In the genomic region with DNA sequence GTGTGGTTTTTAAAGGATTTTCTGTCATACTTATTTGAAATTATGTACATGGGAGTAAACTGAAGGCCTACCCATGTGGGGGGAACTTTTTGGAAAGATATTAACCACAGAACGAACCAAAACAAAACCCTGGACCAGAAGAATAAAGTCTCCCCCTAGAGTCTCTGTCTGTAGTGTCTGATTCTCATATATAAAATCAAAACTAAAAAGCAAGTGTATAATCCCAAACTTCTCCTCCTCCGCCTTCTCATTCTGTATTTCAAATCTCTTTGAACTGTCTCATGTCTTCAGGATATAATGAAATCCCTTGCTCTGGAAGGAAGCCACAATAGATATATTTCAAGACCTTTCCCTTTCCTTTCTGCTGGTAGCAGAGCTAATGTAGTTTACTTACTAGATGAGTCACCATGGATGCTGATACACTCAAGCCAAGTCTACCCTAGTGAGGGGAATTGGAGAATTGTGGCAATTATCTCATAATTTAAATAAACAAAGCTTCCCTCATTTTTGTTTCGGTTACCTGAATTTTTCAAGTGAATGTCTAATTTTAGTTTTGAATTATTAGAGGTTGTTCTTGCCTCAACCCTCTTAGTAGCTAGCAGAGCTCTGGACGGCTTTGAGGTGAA, we compare ENCODE assay signal across 11 cellular contexts. TPM values are rescaled to one million over a fixed set of nuclear protein-coding genes. Genes with fewer than 3 reads are reported as not detected.
A peak's percentile ranks its signal among the peaks of the same experiment; 100 is the strongest.
DNase-seq lines count a peak whose midpoint lies in the region; ATAC-seq, FAIRE-seq and TF ChIP-seq lines count a peak whose summit lies in the region.
"Had no signal": no experiment of that assay in that cellular context is flagged by ENCODE, and none has a peak within 500 bp of the region (broad histone marks: within the 10 kb centered on the region; RNA-seq: fewer than 3 reads in every experiment).

No MANE protein-coding gene starts in this region.

- TF ChIP-seq EP300 in A549 (IDR thresholded peaks at IDR 0.05): no peak

- POLR2A ChIA-PET in A549 (lab: Yijun Ruan, JAX) (interaction anchor here (1.1 kb wide), 1 partner anchor 33 kb away, joined by 3 read pairs; a partner anchor contains a TSS), HCT116 (lab: Charles Lee) (no interaction called here)

- 29% methylated on average over 4 of the region's 4 CpGs for WGBS in A549 (ENCODE audit: missing lambda C conversion rate)

- TF ChIP-seq RAD21 in A549 (conservative IDR thresholded peaks at IDR 0.05 in 1 of 2, IDR thresholded peaks at IDR 0.05 in 1 of 2) (no peak), HCT116 (IDR thresholded peaks at IDR 0.05; ENCODE audit: low read depth) (no peak)

- H3K9me3 ChIP-seq in A549 (peaks cover 4% of the 10 kb centered on the region; the same call in 1 of the 3 replicates), HCT116 (ENCODE audit: control insufficient read depth in 1 of 2, insufficient read depth in 1 of 2, low read depth in 1 of 2, low read length in 2 of 2) (no peaks in the 10 kb centered on the region)

- H3K9me2 ChIP-seq in HCT116 (ENCODE audit: insufficient read depth): no peaks in the 10 kb centered on the region

- H4K20me1 ChIP-seq in HCT116 (ENCODE audit: insufficient read depth): no peaks in the 10 kb centered on the region

- no peak overlapping the region for H3K27ac ChIP-seq in A549
- H3K27ac ChIP-seq in HCT116 (ENCODE audit: low read depth, low read length): no peak overlapping the region

- no peaks in the 10 kb centered on the region for H3K79me2 ChIP-seq in HCT116 (ENCODE audit: insufficient read depth, low read length)

- no TSS peak for BruUV-seq in HCT116 (replicated peaks; lab: Mats Ljungman, UMichigan)

- H3K4me1 ChIP-seq in A549 (peaks cover 19% of the 10 kb centered on the region; the same call in 2 of the 3 replicates), HCT116 (ENCODE audit: control insufficient read depth in 1 of 2, insufficient read depth in 2 of 2, low read length in 2 of 2) (peaks cover 0 to 24% of the 10 kb centered on the region in 2 experiments; a peak in 2 of 4 replicates)

- FAIRE-seq in A549 (lab: Jason Lieb, UNC): no peak
- peak; percentile 58 for FAIRE-seq in islet of Langerhans (lab: Jason Lieb, UNC)

- H3K4me3 ChIP-seq in A549 (peak overlapping the region; percentile 31; the same call in 1 of the 3 replicates), HCT116 (replicated peaks in 1 of 2; ENCODE audit: low read depth in 1 of 2, low read length in 2 of 2) (no peak overlapping the region)
- H3K4me3 ChIP-seq: GM23338 had no signal

- H3K36me3 ChIP-seq in HCT116 (ENCODE audit: control insufficient read depth in 1 of 2, insufficient read depth in 2 of 2, low read length in 2 of 2): no peaks in the 10 kb centered on the region

- peak overlapping the region; percentile 98 for H2AFZ ChIP-seq in HCT116 (ENCODE audit: low read depth, low read length, poor library complexity, severe bottlenecking)
- H2AFZ ChIP-seq: GM23338 had no signal

- CTCF ChIA-PET in A549 (lab: Yijun Ruan, JAX) (interaction anchor here (0.7 to 7.0 kb wide), 28 partner anchors 10 to 810 kb away, joined by 3 to 63 read pairs (median 4); a partner anchor contains a TSS), HCT116 (lab: Charles Lee) (interaction anchor here (0.9 to 3.2 kb wide), 34 partner anchors 8 to 834 kb away, joined by 3 to 42 read pairs (median 5); no protein-coding TSS in a partner anchor)

- H3K4me2 ChIP-seq in A549 (peak overlapping the region; percentile 76), HCT116 (ENCODE audit: low read length) (peak overlapping the region; percentile 52)
- H3K4me2 ChIP-seq: GM23338 had no signal

- H3K9ac ChIP-seq in HCT116 (ENCODE audit: low read length): no peak overlapping the region

- TF ChIP-seq POLR2A in A549 (IDR thresholded peaks at IDR 0.05; ENCODE audit: low read length): no peak
- TF ChIP-seq POLR2A in HCT116 (IDR thresholded peaks at IDR 0.05; ENCODE audit: borderline replicate concordance, extremely low read depth, insufficient read depth, insufficient read length): no peak

- ATAC-seq in A549: peak; percentile 75 to 79; a peak in 3 of 6 replicates
- no peak for ATAC-seq in HCT116
- peak; percentile 81 for ATAC-seq in SK-N-SH treated with all-trans-retinoic acid at 6 μM for 48 hours
- ATAC-seq in HG03139 (IDR thresholded peaks at IDR 0.05; ENCODE audit: unreplicated experiment): no peak
- ATAC-seq in HG03439 (IDR thresholded peaks at IDR 0.05; ENCODE audit: unreplicated experiment): no peak
- ATAC-seq: GM23338 had no signal

- intact Hi-C loops in HCT116 (cut with micrococcal nuclease): loop anchor here (2.0 to 10.0 kb wide), 4 partner anchors 175 to 817 kb away; no protein-coding TSS in a partner anchor

- peak in 1 of 2 experiments; percentile 9 for DNase-seq in A549 (ENCODE audit: low read depth in 1 of 2, low spot score in 1 of 2)
- no peak for DNase-seq in HCT116 (ENCODE audit: low read depth, low spot score)
- DNase-seq in stimulated activated CD4-positive, alpha-beta T cell treated with anti-CD3 and anti-CD28 coated beads, Interleukin-2, amount 100 ng/mL, for 48 hours: no peak
- no peak for DNase-seq in NOMO-1 (lab: John Stamatoyannopoulos, UW; ENCODE audit: unreplicated experiment in 2 of 2)
- DNase-seq: activated naive CD4-positive, alpha-beta T cell treated with Interleukin-2 at 50 U/mL for 16 hours; NCI-H524 treated with DMSO at 0.1 percent for 48 hours had no signal

- H3K27me3 ChIP-seq in HCT116 (ENCODE audit: insufficient read depth, low read length): no peaks in the 10 kb centered on the region

- RAD21 ChIA-PET in HCT116 (lab: Charles Lee; ENCODE audit: low non-redundant PET in 1 of 2, low total read pairs in 2 of 2, uncharacterized antibody in 2 of 2, unreplicated experiment in 2 of 2): interaction anchor here (0.9 to 1.9 kb wide), 5 partner anchors 122 to 808 kb away, joined by 3 to 9 read pairs (median 4); no protein-coding TSS in a partner anchor

- TF ChIP-seq CTCF in A549 (IDR thresholded peaks at IDR 0.05) (no peak), HCT116 (IDR thresholded peaks at IDR 0.05 in 2 of 3, conservative IDR thresholded peaks at IDR 0.05 in 1 of 3; ENCODE audit: borderline replicate concordance in 1 of 3, insufficient read depth in 1 of 3, low read depth in 2 of 3, low read length in 2 of 3) (no peak)

TF ChIP-seq in A549, 52 proteins besides CTCF, POLR2A, EP300 and RAD21:
- TF ChIP-seq FOSL2 (IDR thresholded peaks at IDR 0.05) (peak; percentile 30; the same call in 1 of the 2 replicates), FOSL2 (CRISPR knock-in tag; IDR thresholded peaks at IDR 0.05) (peak; percentile 67), BHLHE40 (IDR thresholded peaks at IDR 0.05; ENCODE audit: low read depth, low read length) (no peak)

TF ChIP-seq in HCT116, 20 proteins besides CTCF, POLR2A, EP300 and RAD21 (continues in another document):
- TF ChIP-seq EGR1 (IDR thresholded peaks at IDR 0.05; ENCODE audit: low read depth) (no peak), SRF (IDR thresholded peaks at IDR 0.05; ENCODE audit: low read depth) (no peak), SP1 (IDR thresholded peaks at IDR 0.05; ENCODE audit: low read depth) (no peak)
- TF ChIP-seq, protein P1, sequence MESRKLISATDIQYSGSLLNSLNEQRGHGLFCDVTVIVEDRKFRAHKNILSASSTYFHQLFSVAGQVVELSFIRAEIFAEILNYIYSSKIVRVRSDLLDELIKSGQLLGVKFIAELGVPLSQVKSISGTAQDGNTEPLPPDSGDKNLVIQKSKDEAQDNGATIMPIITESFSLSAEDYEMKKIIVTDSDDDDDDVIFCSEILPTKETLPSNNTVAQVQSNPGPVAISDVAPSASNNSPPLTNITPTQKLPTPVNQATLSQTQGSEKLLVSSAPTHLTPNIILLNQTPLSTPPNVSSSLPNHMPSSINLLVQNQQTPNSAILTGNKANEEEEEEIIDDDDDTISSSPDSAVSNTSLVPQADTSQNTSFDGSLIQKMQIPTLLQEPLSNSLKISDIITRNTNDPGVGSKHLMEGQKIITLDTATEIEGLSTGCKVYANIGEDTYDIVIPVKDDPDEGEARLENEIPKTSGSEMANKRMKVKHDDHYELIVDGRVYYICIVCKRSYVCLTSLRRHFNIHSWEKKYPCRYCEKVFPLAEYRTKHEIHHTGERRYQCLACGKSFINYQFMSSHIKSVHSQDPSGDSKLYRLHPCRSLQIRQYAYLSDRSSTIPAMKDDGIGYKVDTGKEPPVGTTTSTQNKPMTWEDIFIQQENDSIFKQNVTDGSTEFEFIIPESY (IDR thresholded peaks at IDR 0.05; ENCODE audit: extremely low read depth, insufficient replicate concordance, low read length): no peak

TF ChIP-seq in SK-N-SH treated with all-trans-retinoic acid at 6 μM for 48 hours, 23 proteins besides CTCF, POLR2A, EP300 and RAD21 (continues in another document):
- TF ChIP-seq TCF4 (CRISPR knock-in tag; IDR thresholded peaks at IDR 0.05; ENCODE audit: borderline replicate concordance) (no peak), ZNF8 (CRISPR knock-in tag; IDR thresholded peaks at IDR 0.05) (no peak), SNAI2 (CRISPR knock-in tag; IDR thresholded peaks at IDR 0.05) (no peak), ZNF565 (CRISPR knock-in tag; conservative IDR thresholded peaks at IDR 0.05; ENCODE audit: low read depth) (no peak), ESRRG (CRISPR knock-in tag; IDR thresholded peaks at IDR 0.05) (no peak)

RNA-seq across cellular contexts. Expression of a gene that starts 33.5 kb away (rescaled TPM):
- polyA plus RNA-seq in A549 (2011; rRNA removed) (17.8 and 19.7 TPM in 2 replicates), A549 (2017; fragmentation: RNase III; extraction: RNeasy Plus Mini Kit Qiagen cat#74134 plus additional on column Dnase treatment) (13.6 to 14.4 TPM (median 14.1 TPM) in 3 replicates)
- 4.2 and 4.8 TPM in 2 replicates for polyA plus RNA-seq in A549 (2012; cell fraction: cytosol; rRNA removed)
- polyA plus RNA-seq in A549 (2012; cell fraction: nucleus; rRNA removed): 9.5 and 12.8 TPM in 2 replicates
- polyA minus RNA-seq in A549 (2011; rRNA and poly(A)+ RNA removed): 14.1 and 18.8 TPM in 2 replicates
- 18.7 TPM for total RNA-seq in HCT116 (2021; ENCODE audit: unreplicated experiment)
- polyA plus RNA-seq in HCT116 (2012): 7.6 and 9.6 TPM in 2 replicates

RNA-seq across cellular contexts. Expression of a gene that starts 40.9 kb away (rescaled TPM):
- polyA plus RNA-seq in A549 (2011; rRNA removed): 23.4 and 25.2 TPM in 2 replicates
- 6.1 and 6.3 TPM in 2 replicates for polyA plus RNA-seq in A549 (2012; cell fraction: cytosol; rRNA removed)
- 2.1 and 5.0 TPM in 2 replicates for polyA plus RNA-seq in A549 (2012; cell fraction: nucleus; rRNA removed)
- polyA plus RNA-seq in A549 (2017; fragmentation: RNase III; extraction: RNeasy Plus Mini Kit Qiagen cat#74134 plus additional on column Dnase treatment): 10.2 to 13.8 TPM (median 12.1 TPM) in 3 replicates
- polyA minus RNA-seq in A549 (2011; rRNA and poly(A)+ RNA removed): 6.6 and 6.7 TPM in 2 replicates
- total RNA-seq in HCT116 (2021; ENCODE audit: unreplicated experiment): 21.8 TPM
- polyA plus RNA-seq in HCT116 (2012): 30.1 and 30.6 TPM in 2 replicates

Comparison
In these comparisons a context has a peak if more than half of its experiments do, and no peak if none do; other contexts are left out.
1. ATAC-seq: peak in A549 (2 of 2) and SK-N-SH treated with all-trans-retinoic acid at 6 μM for 48 hours (single experiment); none in HCT116 (single experiment), HG03139 (single experiment) and HG03439 (single experiment).